In the genomic region with DNA sequence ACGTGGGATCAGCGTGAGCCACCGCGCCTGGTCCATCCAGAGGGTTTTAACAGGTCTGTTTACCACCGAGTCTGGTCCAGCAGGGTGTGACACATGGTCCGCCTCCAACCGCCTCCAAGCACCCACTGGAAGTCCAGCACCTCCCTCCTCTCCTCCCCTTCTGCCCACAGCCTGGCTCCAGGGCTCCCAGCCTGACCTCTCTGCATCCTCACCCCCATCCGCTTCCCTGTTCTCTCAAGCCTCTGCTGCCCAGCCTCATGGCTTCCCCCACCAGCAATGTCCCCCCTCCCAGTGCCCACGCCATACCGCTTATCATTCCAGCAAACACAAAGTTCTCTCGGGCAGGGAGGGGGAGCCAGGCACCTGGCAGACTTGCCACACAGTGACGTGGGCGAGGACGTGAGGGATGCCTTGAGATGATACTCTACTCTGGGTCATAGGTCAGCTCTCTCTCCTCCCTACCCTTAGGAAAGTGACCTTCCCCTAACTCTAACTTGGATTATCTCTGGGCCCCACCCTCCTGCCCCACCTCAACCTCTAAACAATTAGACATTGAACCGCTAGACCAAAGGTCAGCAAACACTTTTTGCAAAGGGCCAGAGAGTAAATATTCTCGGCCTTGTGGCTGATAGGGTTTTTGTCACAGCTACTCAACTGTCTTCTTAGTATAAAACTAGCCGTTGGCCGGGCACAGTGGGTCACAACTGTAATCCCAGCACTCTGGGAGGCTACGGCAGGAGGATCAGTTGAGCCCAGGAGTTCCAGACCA, we compare ENCODE assay signal across 1 cellular context.
TF ChIP-seq lines count a peak whose summit lies in the region.

No MANE protein-coding gene starts in this region.

TF ChIP-seq in HepG2, 621 proteins besides CTCF, POLR2A, EP300 and RAD21 (continued from another document and continues in another):
- TF ChIP-seq, protein P1, sequence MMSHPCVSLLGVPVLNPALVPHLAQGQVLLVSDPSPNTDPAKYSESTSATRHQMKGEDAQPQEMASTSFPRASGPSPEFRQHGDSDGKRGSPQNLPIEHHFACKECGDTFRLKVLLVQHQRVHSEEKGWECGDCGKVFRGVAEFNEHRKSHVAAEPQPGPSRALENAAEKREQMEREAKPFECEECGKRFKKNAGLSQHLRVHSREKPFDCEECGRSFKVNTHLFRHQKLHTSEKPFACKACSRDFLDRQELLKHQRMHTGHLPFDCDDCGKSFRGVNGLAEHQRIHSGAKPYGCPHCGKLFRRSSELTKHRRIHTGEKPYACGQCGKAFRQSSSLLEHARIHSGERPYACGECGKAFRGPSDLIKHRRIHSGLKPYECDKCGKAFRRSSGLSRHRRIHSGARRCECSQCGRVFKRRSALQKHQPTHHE (CRISPR knock-in tag; IDR thresholded peaks at IDR 0.05; ENCODE audit: borderline replicate concordance), result peak; percentile 81
- no peak for TF ChIP-seq IKZF1 (IDR thresholded peaks at IDR 0.05)
- peak; percentile 90 for TF ChIP-seq MIER3 (CRISPR knock-in tag; IDR thresholded peaks at IDR 0.05; ENCODE audit: borderline replicate concordance)
- TF ChIP-seq HNF4G (IDR thresholded peaks at IDR 0.05; ENCODE audit: borderline replicate concordance, low read depth, low read length), result peak; percentile 99
- peak; percentile 98 for TF ChIP-seq HNF4G (CRISPR knock-in tag; IDR thresholded peaks at IDR 0.05; ENCODE audit: borderline replicate concordance, low read depth)
- TF ChIP-seq ZNF3 (CRISPR knock-in tag; IDR thresholded peaks at IDR 0.05), result no peak
- TF ChIP-seq IKZF4 (CRISPR knock-in tag; IDR thresholded peaks at IDR 0.05; ENCODE audit: borderline replicate concordance, low read depth, not compliant biosample characterization), result peak; percentile 69
- no peak for TF ChIP-seq RORA (CRISPR knock-in tag; IDR thresholded peaks at IDR 0.05)
- TF ChIP-seq, protein P2, sequence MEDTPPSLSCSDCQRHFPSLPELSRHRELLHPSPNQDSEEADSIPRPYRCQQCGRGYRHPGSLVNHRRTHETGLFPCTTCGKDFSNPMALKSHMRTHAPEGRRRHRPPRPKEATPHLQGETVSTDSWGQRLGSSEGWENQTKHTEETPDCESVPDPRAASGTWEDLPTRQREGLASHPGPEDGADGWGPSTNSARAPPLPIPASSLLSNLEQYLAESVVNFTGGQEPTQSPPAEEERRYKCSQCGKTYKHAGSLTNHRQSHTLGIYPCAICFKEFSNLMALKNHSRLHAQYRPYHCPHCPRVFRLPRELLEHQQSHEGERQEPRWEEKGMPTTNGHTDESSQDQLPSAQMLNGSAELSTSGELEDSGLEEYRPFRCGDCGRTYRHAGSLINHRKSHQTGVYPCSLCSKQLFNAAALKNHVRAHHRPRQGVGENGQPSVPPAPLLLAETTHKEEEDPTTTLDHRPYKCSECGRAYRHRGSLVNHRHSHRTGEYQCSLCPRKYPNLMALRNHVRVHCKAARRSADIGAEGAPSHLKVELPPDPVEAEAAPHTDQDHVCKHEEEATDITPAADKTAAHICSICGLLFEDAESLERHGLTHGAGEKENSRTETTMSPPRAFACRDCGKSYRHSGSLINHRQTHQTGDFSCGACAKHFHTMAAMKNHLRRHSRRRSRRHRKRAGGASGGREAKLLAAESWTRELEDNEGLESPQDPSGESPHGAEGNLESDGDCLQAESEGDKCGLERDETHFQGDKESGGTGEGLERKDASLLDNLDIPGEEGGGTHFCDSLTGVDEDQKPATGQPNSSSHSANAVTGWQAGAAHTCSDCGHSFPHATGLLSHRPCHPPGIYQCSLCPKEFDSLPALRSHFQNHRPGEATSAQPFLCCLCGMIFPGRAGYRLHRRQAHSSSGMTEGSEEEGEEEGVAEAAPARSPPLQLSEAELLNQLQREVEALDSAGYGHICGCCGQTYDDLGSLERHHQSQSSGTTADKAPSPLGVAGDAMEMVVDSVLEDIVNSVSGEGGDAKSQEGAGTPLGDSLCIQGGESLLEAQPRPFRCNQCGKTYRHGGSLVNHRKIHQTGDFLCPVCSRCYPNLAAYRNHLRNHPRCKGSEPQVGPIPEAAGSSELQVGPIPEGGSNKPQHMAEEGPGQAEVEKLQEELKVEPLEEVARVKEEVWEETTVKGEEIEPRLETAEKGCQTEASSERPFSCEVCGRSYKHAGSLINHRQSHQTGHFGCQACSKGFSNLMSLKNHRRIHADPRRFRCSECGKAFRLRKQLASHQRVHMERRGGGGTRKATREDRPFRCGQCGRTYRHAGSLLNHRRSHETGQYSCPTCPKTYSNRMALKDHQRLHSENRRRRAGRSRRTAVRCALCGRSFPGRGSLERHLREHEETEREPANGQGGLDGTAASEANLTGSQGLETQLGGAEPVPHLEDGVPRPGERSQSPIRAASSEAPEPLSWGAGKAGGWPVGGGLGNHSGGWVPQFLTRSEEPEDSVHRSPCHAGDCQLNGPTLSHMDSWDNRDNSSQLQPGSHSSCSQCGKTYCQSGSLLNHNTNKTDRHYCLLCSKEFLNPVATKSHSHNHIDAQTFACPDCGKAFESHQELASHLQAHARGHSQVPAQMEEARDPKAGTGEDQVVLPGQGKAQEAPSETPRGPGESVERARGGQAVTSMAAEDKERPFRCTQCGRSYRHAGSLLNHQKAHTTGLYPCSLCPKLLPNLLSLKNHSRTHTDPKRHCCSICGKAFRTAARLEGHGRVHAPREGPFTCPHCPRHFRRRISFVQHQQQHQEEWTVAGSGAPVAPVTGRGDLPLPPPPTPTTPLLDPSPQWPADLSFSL (CRISPR knock-in tag; IDR thresholded peaks at IDR 0.05), result peak; percentile 69; the same call in 1 of the 2 replicates
- peak; percentile 99 for TF ChIP-seq TBX2 (CRISPR knock-in tag; IDR thresholded peaks at IDR 0.05; ENCODE audit: borderline replicate concordance)
- TF ChIP-seq, protein P3, sequence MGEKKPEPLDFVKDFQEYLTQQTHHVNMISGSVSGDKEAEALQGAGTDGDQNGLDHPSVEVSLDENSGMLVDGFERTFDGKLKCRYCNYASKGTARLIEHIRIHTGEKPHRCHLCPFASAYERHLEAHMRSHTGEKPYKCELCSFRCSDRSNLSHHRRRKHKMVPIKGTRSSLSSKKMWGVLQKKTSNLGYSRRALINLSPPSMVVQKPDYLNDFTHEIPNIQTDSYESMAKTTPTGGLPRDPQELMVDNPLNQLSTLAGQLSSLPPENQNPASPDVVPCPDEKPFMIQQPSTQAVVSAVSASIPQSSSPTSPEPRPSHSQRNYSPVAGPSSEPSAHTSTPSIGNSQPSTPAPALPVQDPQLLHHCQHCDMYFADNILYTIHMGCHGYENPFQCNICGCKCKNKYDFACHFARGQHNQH (CRISPR knock-in tag; IDR thresholded peaks at IDR 0.05), result peak; percentile 92
- TF ChIP-seq, protein P4, sequence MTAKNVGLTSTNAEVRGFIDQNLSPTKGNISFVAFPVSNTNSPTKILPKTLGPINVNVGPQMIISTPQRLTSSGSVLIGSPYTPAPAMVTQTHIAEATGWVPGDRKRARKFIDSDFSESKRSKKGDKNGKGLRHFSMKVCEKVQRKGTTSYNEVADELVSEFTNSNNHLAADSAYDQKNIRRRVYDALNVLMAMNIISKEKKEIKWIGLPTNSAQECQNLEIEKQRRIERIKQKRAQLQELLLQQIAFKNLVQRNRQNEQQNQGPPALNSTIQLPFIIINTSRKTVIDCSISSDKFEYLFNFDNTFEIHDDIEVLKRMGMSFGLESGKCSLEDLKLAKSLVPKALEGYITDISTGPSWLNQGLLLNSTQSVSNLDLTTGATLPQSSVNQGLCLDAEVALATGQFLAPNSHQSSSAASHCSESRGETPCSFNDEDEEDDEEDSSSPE (CRISPR knock-in tag; IDR thresholded peaks at IDR 0.05), result no peak
- TF ChIP-seq, protein P5, sequence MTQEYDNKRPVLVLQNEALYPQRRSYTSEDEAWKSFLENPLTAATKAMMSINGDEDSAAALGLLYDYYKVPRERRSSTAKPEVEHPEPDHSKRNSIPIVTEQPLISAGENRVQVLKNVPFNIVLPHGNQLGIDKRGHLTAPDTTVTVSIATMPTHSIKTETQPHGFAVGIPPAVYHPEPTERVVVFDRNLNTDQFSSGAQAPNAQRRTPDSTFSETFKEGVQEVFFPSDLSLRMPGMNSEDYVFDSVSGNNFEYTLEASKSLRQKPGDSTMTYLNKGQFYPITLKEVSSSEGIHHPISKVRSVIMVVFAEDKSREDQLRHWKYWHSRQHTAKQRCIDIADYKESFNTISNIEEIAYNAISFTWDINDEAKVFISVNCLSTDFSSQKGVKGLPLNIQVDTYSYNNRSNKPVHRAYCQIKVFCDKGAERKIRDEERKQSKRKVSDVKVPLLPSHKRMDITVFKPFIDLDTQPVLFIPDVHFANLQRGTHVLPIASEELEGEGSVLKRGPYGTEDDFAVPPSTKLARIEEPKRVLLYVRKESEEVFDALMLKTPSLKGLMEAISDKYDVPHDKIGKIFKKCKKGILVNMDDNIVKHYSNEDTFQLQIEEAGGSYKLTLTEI (CRISPR knock-in tag; conservative IDR thresholded peaks at IDR 0.05), result no peak; the same call in 1 of the 2 replicates
- TF ChIP-seq HNRNPLL (IDR thresholded peaks at IDR 0.05; ENCODE audit: low read depth, low read length, poor library complexity, severe bottlenecking), result peak; percentile 24
- TF ChIP-seq, protein P6, sequence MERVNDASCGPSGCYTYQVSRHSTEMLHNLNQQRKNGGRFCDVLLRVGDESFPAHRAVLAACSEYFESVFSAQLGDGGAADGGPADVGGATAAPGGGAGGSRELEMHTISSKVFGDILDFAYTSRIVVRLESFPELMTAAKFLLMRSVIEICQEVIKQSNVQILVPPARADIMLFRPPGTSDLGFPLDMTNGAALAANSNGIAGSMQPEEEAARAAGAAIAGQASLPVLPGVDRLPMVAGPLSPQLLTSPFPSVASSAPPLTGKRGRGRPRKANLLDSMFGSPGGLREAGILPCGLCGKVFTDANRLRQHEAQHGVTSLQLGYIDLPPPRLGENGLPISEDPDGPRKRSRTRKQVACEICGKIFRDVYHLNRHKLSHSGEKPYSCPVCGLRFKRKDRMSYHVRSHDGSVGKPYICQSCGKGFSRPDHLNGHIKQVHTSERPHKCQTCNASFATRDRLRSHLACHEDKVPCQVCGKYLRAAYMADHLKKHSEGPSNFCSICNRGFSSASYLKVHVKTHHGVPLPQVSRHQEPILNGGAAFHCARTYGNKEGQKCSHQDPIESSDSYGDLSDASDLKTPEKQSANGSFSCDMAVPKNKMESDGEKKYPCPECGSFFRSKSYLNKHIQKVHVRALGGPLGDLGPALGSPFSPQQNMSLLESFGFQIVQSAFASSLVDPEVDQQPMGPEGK (CRISPR knock-in tag; IDR thresholded peaks at IDR 0.05), result peak; percentile 98
- TF ChIP-seq REPIN1 (CRISPR knock-in tag; IDR thresholded peaks at IDR 0.05; ENCODE audit: borderline replicate concordance, low read depth), result peak; percentile 92; the same call in 1 of the 2 replicates
- TF ChIP-seq CHD2 (IDR thresholded peaks at IDR 0.05; ENCODE audit: low read depth, low read length), result no peak
- peak; percentile 67; the same call in 1 of the 2 replicates for TF ChIP-seq ZNF460 (CRISPR knock-in tag; IDR thresholded peaks at IDR 0.05; ENCODE audit: borderline replicate concordance)
- peak; percentile 99 for TF ChIP-seq NR2F2 (IDR thresholded peaks at IDR 0.05; ENCODE audit: borderline replicate concordance, low read depth)
- no peak for TF ChIP-seq THYN1 (CRISPR knock-in tag; IDR thresholded peaks at IDR 0.05; ENCODE audit: borderline replicate concordance, low read depth)
- no peak for TF ChIP-seq ZNF333 (CRISPR knock-in tag; IDR thresholded peaks at IDR 0.05; ENCODE audit: borderline replicate concordance)
- TF ChIP-seq, protein P7, sequence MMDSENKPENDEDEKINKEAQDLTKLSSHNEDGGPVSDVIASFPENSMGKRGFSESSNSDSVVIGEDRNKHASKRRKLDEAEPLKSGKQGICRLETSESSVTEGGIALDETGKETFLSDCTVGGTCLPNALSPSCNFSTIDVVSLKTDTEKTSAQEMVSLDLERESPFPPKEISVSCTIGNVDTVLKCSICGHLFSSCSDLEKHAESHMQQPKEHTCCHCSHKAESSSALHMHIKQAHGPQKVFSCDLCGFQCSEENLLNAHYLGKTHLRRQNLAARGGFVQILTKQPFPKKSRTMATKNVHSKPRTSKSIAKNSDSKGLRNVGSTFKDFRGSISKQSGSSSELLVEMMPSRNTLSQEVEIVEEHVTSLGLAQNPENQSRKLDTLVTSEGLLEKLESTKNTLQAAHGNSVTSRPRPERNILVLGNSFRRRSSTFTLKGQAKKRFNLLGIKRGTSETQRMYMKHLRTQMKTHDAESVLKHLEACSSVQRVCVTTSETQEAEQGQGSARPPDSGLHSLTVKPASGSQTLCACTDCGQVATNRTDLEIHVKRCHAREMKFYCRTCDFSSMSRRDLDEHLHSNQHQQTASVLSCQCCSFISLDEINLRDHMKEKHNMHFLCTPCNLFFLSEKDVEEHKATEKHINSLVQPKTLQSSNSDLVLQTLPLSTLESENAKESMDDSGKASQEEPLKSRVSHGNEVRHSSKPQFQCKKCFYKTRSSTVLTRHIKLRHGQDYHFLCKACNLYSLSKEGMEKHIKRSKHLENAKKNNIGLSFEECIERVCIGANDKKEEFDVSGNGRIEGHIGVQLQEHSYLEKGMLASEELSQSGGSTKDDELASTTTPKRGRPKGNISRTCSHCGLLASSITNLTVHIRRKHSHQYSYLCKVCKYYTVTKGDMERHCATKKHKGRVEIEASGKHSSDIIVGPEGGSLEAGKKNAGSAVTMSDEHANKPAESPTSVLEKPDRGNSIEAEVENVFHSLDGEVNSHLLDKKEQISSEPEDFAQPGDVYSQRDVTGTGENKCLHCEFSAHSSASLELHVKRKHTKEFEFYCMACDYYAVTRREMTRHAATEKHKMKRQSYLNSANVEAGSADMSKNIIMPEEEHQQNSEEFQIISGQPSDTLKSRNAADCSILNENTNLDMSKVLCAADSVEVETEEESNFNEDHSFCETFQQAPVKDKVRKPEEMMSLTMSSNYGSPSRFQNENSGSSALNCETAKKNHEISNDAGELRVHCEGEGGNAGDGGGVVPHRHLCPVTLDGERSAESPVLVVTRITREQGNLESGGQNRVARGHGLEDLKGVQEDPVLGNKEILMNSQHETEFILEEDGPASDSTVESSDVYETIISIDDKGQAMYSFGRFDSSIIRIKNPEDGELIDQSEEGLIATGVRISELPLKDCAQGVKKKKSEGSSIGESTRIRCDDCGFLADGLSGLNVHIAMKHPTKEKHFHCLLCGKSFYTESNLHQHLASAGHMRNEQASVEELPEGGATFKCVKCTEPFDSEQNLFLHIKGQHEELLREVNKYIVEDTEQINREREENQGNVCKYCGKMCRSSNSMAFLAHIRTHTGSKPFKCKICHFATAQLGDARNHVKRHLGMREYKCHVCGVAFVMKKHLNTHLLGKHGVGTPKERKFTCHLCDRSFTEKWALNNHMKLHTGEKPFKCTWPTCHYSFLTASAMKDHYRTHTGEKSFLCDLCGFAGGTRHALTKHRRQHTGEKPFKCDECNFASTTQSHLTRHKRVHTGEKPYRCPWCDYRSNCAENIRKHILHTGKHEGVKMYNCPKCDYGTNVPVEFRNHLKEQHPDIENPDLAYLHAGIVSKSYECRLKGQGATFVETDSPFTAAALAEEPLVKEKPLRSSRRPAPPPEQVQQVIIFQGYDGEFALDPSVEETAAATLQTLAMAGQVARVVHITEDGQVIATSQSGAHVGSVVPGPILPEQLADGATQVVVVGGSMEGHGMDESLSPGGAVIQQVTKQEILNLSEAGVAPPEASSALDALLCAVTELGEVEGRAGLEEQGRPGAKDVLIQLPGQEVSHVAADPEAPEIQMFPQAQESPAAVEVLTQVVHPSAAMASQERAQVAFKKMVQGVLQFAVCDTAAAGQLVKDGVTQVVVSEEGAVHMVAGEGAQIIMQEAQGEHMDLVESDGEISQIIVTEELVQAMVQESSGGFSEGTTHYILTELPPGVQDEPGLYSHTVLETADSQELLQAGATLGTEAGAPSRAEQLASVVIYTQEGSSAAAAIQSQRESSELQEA (CRISPR knock-in tag; IDR thresholded peaks at IDR 0.05; ENCODE audit: not compliant biosample characterization), result peak; percentile 82
- TF ChIP-seq, protein P8, sequence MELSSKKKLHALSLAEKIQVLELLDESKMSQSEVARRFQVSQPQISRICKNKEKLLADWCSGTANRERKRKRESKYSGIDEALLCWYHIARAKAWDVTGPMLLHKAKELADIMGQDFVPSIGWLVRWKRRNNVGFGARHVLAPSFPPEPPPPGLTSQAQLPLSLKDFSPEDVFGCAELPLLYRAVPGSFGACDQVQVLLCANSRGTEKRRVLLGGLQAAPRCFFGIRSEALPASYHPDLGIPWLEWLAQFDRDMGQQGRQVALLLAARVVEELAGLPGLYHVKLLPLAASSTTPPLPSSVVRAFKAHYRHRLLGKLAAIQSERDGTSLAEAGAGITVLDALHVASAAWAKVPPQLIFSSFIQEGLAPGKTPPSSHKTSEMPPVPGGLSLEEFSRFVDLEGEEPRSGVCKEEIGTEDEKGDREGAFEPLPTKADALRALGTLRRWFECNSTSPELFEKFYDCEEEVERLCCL (CRISPR knock-in tag; IDR thresholded peaks at IDR 0.05; ENCODE audit: borderline replicate concordance), result no peak
